In genomic region chr6:140542858-140543257, GRCh38 we compare ENCODE assay signal across 19 cellular contexts.
DNase-seq lines count a peak whose midpoint lies in the region; ATAC-seq and TF ChIP-seq lines count a peak whose summit lies in the region.
"Had no signal": no experiment of that assay in that cellular context is flagged by ENCODE, and none has a peak within 500 bp of the region (broad histone marks: within the 10 kb centered on the region; RNA-seq: fewer than 3 reads in every experiment).

No MANE protein-coding gene starts in this region.

- H3K4me3 ChIP-seq in GM12865 (ENCODE audit: low read depth, low read length) (no peak overlapping the region), OCI-LY1 (ENCODE audit: low read depth, low read length, poor library complexity, severe bottlenecking) (no peak overlapping the region), osteoblast (ENCODE audit: insufficient read depth, low read length) (no peak overlapping the region), heart left ventricle (no peak overlapping the region)
- H3K4me3 ChIP-seq: lung, spleen, tibial nerve had no signal

- H3K4me2 ChIP-seq in OCI-LY1 (ENCODE audit: low read length): no peak overlapping the region
- H3K4me2 ChIP-seq in osteoblast (ENCODE audit: insufficient read depth, low read length): no peak overlapping the region

- no peak overlapping the region for H3K9ac ChIP-seq in OCI-LY1 (ENCODE audit: low read length)

- ATAC-seq in HG02852 (IDR thresholded peaks at IDR 0.05; ENCODE audit: unreplicated experiment) (peak; percentile 43), heart left ventricle (no peak), GM18861 (IDR thresholded peaks at IDR 0.05; ENCODE audit: unreplicated experiment) (no peak)
- ATAC-seq: activated CD8-positive, alpha-beta T cell treated with anti-CD3 and anti-CD28 coated beads, Interleukin-2, amount 10 ng/mL, durations not matched to agents 7 days and 5 days had no signal

- intact Hi-C loops in heart left ventricle (cut with DNase I): no loop called here

- H3K79me2 ChIP-seq in OCI-LY1 (ENCODE audit: insufficient read depth, low read length): no peaks in the 10 kb centered on the region
- H3K79me2 ChIP-seq in osteoblast (ENCODE audit: insufficient read depth, low read length): no peaks in the 10 kb centered on the region

- H2AFZ ChIP-seq in OCI-LY1 (ENCODE audit: low read length): peak overlapping the region; percentile 71
- peak overlapping the region; percentile 30 for H2AFZ ChIP-seq in osteoblast (ENCODE audit: low read length)

- peak; percentile 47 for DNase-seq in GM12865 (ENCODE audit: low read depth)
- no peak for DNase-seq in osteoblast (ENCODE audit: insufficient read length, low spot score, missing footprints)
- DNase-seq in LoVo (ENCODE audit: low spot score): no peak
- no peak for DNase-seq in heart left ventricle
- DNase-seq in NCI-H2171 (lab: John Stamatoyannopoulos, UW): no peak
- DNase-seq: activated CD8-positive, alpha-beta T cell treated with anti-CD3 and anti-CD28 coated beads, Interleukin-2, amount 10 ng/mL, durations not matched to agents 7 days and 5 days; caudate nucleus; effector CD4-positive, alpha-beta T cell; glutamatergic neuron; immature natural killer cell; naive B cell; NCI-H2029 treated with DMSO at 0.1 percent for 48 hours; NK-92 treated with Interleukin-12 subunit alpha and Interleukin-12 subunit beta, amount 100 ng/mL, for 24 hours; spleen had no signal

- WGBS in heart left ventricle, 4 donors: 83 to 98% (median 94%) methylated on average over 3 of the region's 3 CpGs

- no peaks in the 10 kb centered on the region for H3F3A ChIP-seq in OCI-LY1 (ENCODE audit: insufficient read depth, low read length)

- H3K9me2 ChIP-seq in OCI-LY1 (ENCODE audit: low read depth, low read length): no peaks in the 10 kb centered on the region

- TF ChIP-seq POLR2A in heart left ventricle (IDR thresholded peaks at IDR 0.05): no peak

- H3K36me3 ChIP-seq in OCI-LY1 (ENCODE audit: insufficient read depth, low read length) (no peaks in the 10 kb centered on the region), osteoblast (ENCODE audit: insufficient read depth, low read length) (no peaks in the 10 kb centered on the region), heart left ventricle (no peaks in the 10 kb centered on the region)
- H3K36me3 ChIP-seq: spleen, tibial nerve had no signal

- H3K4me1 ChIP-seq in OCI-LY1 (ENCODE audit: insufficient read depth, low read length, severe bottlenecking) (peaks cover 15% of the 10 kb centered on the region), osteoblast (ENCODE audit: insufficient read depth, low read length) (peaks cover 17% of the 10 kb centered on the region), heart left ventricle (peaks cover 0 to 11% (median 4%) of the 10 kb centered on the region in 12 donors)
- H3K4me1 ChIP-seq: spleen had no signal

- H4K20me1 ChIP-seq in OCI-LY1 (ENCODE audit: insufficient read depth, low read length) (no peaks in the 10 kb centered on the region), osteoblast (ENCODE audit: insufficient read depth, low read length) (no peaks in the 10 kb centered on the region)

- TF ChIP-seq CTCF in GM12865 (IDR thresholded peaks at IDR 0.05; ENCODE audit: insufficient read depth, low read depth, low read length, missing control alignments) (no peak), OCI-LY1 (IDR thresholded peaks at IDR 0.05; ENCODE audit: low read length) (no peak), osteoblast (IDR thresholded peaks at IDR 0.05; ENCODE audit: extremely low read depth, low read depth, low read length) (no peak), heart left ventricle (IDR thresholded peaks at IDR 0.05) (no peak)

- H3K27me3 ChIP-seq in OCI-LY1 (ENCODE audit: insufficient read depth, low read length) (no peaks in the 10 kb centered on the region), osteoblast (ENCODE audit: insufficient read depth, low read length) (no peaks in the 10 kb centered on the region), heart left ventricle (no peaks in the 10 kb centered on the region)
- H3K27me3 ChIP-seq: spleen, tibial nerve had no signal

- no peak overlapping the region for H3K27ac ChIP-seq in OCI-LY1 (ENCODE audit: low read depth, low read length, poor library complexity, severe bottlenecking)
- no peak overlapping the region for H3K27ac ChIP-seq in osteoblast (ENCODE audit: low read depth, low read length)
- no peak overlapping the region for H3K27ac ChIP-seq in heart left ventricle
- H3K27ac ChIP-seq: spleen, tibial nerve had no signal

- H3K9me3 ChIP-seq in OCI-LY1 (ENCODE audit: low read length) (no peaks in the 10 kb centered on the region), osteoblast (ENCODE audit: low read depth, low read length) (no peaks in the 10 kb centered on the region), heart left ventricle (no peaks in the 10 kb centered on the region)
- H3K9me3 ChIP-seq: spleen, tibial nerve had no signal
